24 cellular contexts compared by ENCODE assay signal in genomic region chr5:32202394-32202793, GRCh38. TPM values are rescaled to one million over a fixed set of nuclear protein-coding genes. Genes with fewer than 3 reads are reported as not detected.
DNase-seq lines count a peak whose midpoint lies in the region; ATAC-seq, FAIRE-seq and TF ChIP-seq lines count a peak whose summit lies in the region.
"Had no signal": no experiment of that assay in that cellular context is flagged by ENCODE, and none has a peak within 500 bp of the region (broad histone marks: within the 10 kb centered on the region; RNA-seq: fewer than 3 reads in every experiment).

No MANE protein-coding gene starts in this region.

- H3K27me3 ChIP-seq in AG04450 (ENCODE audit: control insufficient read depth, insufficient read depth, low read length) = peaks cover 5% of the 10 kb centered on the region
- H3K27me3 ChIP-seq: breast epithelium had no signal

- CTCF ChIA-PET in AG04450 (lab: Charles Lee) = interaction anchor here (1.9 kb wide), 1 partner anchor 30 kb away, joined by 6 read pairs; no protein-coding TSS in a partner anchor

- H3K27ac Mint-ChIP-seq in chondrocyte (ENCODE audit: unreplicated experiment) = no peak overlapping the region
- H3K27ac Mint-ChIP-seq: activated naive CD8-positive, alpha-beta T cell treated with anti-CD3 and anti-CD28 coated beads, Interleukin-2, amount 10 ng/mL, durations not matched to agents 7 days and 5 days; activated T-helper 1 cell treated with anti-CD3 and anti-CD28 coated beads, Interleukin-12 subunit alpha, Interleukin-12 subunit beta, Interleukin-2, Interleukin-4 antibody, amounts not matched to agents 30 ng/mL and 10 ng/mL and 1 ng/mL, durations not matched to agents 14 hours and 24 hours and 36 hours; naive thymus-derived CD8-positive, alpha-beta T cell; progenitor cell of endocrine pancreas had no signal

- ATAC-seq in stimulated activated naive CD8-positive, alpha-beta T cell treated with anti-CD3 and anti-CD28 coated beads, Interleukin-15, Interleukin-2, amounts not matched to agents 100 U/mL and 50 U/mL, for 24 hours = no peak
- ATAC-seq: naive thymus-derived CD8-positive, alpha-beta T cell had no signal

- no peak overlapping the region for H3K4me3 ChIP-seq in AG04450 (ENCODE audit: low read depth, low read length)
- H3K4me3 ChIP-seq in fibroblast of mammary gland (ENCODE audit: control insufficient read depth, low read depth, low read length) = no peak overlapping the region
- H3K4me3 ChIP-seq: breast epithelium had no signal

- no peaks in the 10 kb centered on the region for H3K9me3 Mint-ChIP-seq in chondrocyte (ENCODE audit: low read depth)
- H3K9me3 Mint-ChIP-seq: activated naive CD8-positive, alpha-beta T cell treated with anti-CD3 and anti-CD28 coated beads, Interleukin-2, amount 10 ng/mL, durations not matched to agents 7 days and 5 days; activated T-helper 1 cell treated with anti-CD3 and anti-CD28 coated beads, Interleukin-12 subunit alpha, Interleukin-12 subunit beta, Interleukin-2, Interleukin-4 antibody, amounts not matched to agents 30 ng/mL and 10 ng/mL and 1 ng/mL, durations not matched to agents 14 hours and 24 hours and 36 hours; naive thymus-derived CD8-positive, alpha-beta T cell had no signal

- DNase-seq in AG04450 (ENCODE audit: low read depth, low spot score) (peak; percentile 67), GM04504 (ENCODE audit: low read depth) (peak; percentile 63), fibroblast of mammary gland (ENCODE audit: low read depth) (peak; percentile 77), chondrocyte (ENCODE audit: low spot score) (no peak), nucleus accumbens (lab: John Stamatoyannopoulos, UW) (no peak), NCI-H1694 (lab: John Stamatoyannopoulos, UW) (no peak)
- no peak for DNase-seq in stimulated activated naive CD8-positive, alpha-beta T cell treated with anti-CD3 and anti-CD28 coated beads, Interleukin-15, Interleukin-2, amounts not matched to agents 100 U/mL and 50 U/mL, for 24 hours
- DNase-seq: ACHN; activated CD4-positive, CD25-positive, alpha-beta regulatory T cell treated with anti-CD3 and anti-CD28 coated beads, Interleukin-2, amount 50 U/mL, for 72 hours; activated naive CD8-positive, alpha-beta T cell treated with anti-CD3 and anti-CD28 coated beads, Interleukin-2, amount 10 ng/mL, durations not matched to agents 7 days and 5 days; islet precursor cell; Karpas-422; mesenchymal stem cell; naive thymus-derived CD8-positive, alpha-beta T cell; NCI-H1092 treated with DMSO at 0.1 percent for 48 hours; NCI-H2081; NCI-H510A; RPMI8226; stimulated activated CD8-positive, alpha-beta memory T cell treated with anti-CD3 and anti-CD28 coated beads, Interleukin-4, amount 100 ng/mL, for 48 hours had no signal

- H3K4me3 Mint-ChIP-seq in chondrocyte (ENCODE audit: unreplicated experiment) = no peak overlapping the region
- H3K4me3 Mint-ChIP-seq: activated naive CD8-positive, alpha-beta T cell treated with anti-CD3 and anti-CD28 coated beads, Interleukin-2, amount 10 ng/mL, durations not matched to agents 7 days and 5 days; activated T-helper 1 cell treated with anti-CD3 and anti-CD28 coated beads, Interleukin-12 subunit alpha, Interleukin-12 subunit beta, Interleukin-2, Interleukin-4 antibody, amounts not matched to agents 30 ng/mL and 10 ng/mL and 1 ng/mL, durations not matched to agents 14 hours and 24 hours and 36 hours; naive thymus-derived CD8-positive, alpha-beta T cell had no signal

- H3K27me3 Mint-ChIP-seq in chondrocyte (ENCODE audit: low read depth) = no peaks in the 10 kb centered on the region
- H3K27me3 Mint-ChIP-seq: progenitor cell of endocrine pancreas had no signal

- H3K9me3 ChIP-seq in AG04450 (ENCODE audit: control insufficient read depth, insufficient read depth, low read length) = no peaks in the 10 kb centered on the region; the same call in 1 of the 2 replicates
- H3K9me3 ChIP-seq: breast epithelium had no signal

- peak; percentile 58 for FAIRE-seq in islet of Langerhans (lab: Jason Lieb, UNC)

- H3K27ac ChIP-seq in AG04450 (ENCODE audit: low read depth, low read length) = no peak overlapping the region
- H3K27ac ChIP-seq: breast epithelium, epithelial cell of prostate had no signal

- H3K36me3 Mint-ChIP-seq in chondrocyte (ENCODE audit: low read depth) = no peaks in the 10 kb centered on the region
- H3K36me3 Mint-ChIP-seq: activated naive CD8-positive, alpha-beta T cell treated with anti-CD3 and anti-CD28 coated beads, Interleukin-2, amount 10 ng/mL, durations not matched to agents 7 days and 5 days; naive thymus-derived CD8-positive, alpha-beta T cell had no signal

- H3K4me1 Mint-ChIP-seq in chondrocyte (ENCODE audit: low read depth) = peaks cover 28% of the 10 kb centered on the region
- H3K4me1 Mint-ChIP-seq: naive thymus-derived CD8-positive, alpha-beta T cell had no signal

- POLR2A ChIA-PET in AG04450 (lab: Yijun Ruan, JAX) = interaction anchor here (0.6 to 0.8 kb wide), 2 partner anchors 18 to 31 kb away, joined by 3 to 6 read pairs; no protein-coding TSS in a partner anchor

- TF ChIP-seq CTCF in AG04450 (IDR thresholded peaks at IDR 0.05; ENCODE audit: low read depth, low read length) (no peak), fibroblast of mammary gland (conservative IDR thresholded peaks at IDR 0.05; ENCODE audit: control insufficient read depth, insufficient read depth, low read depth, low read length) (no peak), chondrocyte (IDR thresholded peaks at IDR 0.05) (no peak)

RNA-seq across cellular contexts. Expression of gene GOLPH3, which starts 28.3 kb away (rescaled TPM):
- polyA plus RNA-seq in AG04450 (2011; rRNA removed) = 63.6 and 80.1 TPM in 2 replicates
- polyA minus RNA-seq in AG04450 (2011; rRNA and poly(A)+ RNA removed) = 61.8 and 74.2 TPM in 2 replicates
- total RNA-seq in chondrocyte = 95.2 to 110 TPM (median 106 TPM) in 3 replicates

Comparison
In these comparisons a context has a peak if more than half of its experiments do, and no peak if none do; other contexts are left out.
1. DNase-seq: peak in AG04450 (single experiment), GM04504 (single experiment) and fibroblast of mammary gland (single experiment); none in chondrocyte (single experiment), nucleus accumbens (0 of 56), stimulated activated naive CD8-positive, alpha-beta T cell treated with anti-CD3 and anti-CD28 coated beads, Interleukin-15, Interleukin-2, amounts not matched to agents 100 U/mL and 50 U/mL, for 24 hours (single experiment) and NCI-H1694 (single experiment).